30 cellular contexts compared by ENCODE assay signal in genomic region chr1:113605099-113605498, GRCh38.
"Had no signal": no experiment of that assay in that cellular context is flagged by ENCODE, and none has a peak within 500 bp of the region (broad histone marks: within the 10 kb centered on the region; RNA-seq: fewer than 3 reads in every experiment).

No MANE protein-coding gene starts in this region.

- ATAC-seq: activated CD4-positive, CD25-positive, alpha-beta regulatory T cell treated with anti-CD3 and anti-CD28 coated beads, Interleukin-2, amount 50 U/mL, for 24 hours; body of pancreas; heart left ventricle; naive thymus-derived CD4-positive, alpha-beta T cell; sciatic nerve; stimulated activated naive CD8-positive, alpha-beta T cell treated with anti-CD3 and anti-CD28 coated beads, Interleukin-15, Interleukin-2, amounts not matched to agents 100 U/mL and 50 U/mL, for 24 hours had no signal

- DNase-seq: activated CD4-positive, alpha-beta memory T cell treated with anti-CD3 and anti-CD28 coated beads for 36 hours; activated CD4-positive, alpha-beta T cell treated with anti-CD3 and anti-CD28 coated beads, Interleukin-2, amount 10 ng/mL, durations not matched to agents 24 days and 14 days; activated CD8-positive, alpha-beta memory T cell treated with anti-CD3 and anti-CD28 coated beads, Interleukin-2, amount 50 U/mL, for 4 hours; activated effector memory CD4-positive, alpha-beta T cell treated with anti-CD3 and anti-CD28 coated beads, Interleukin-2, amount 50 U/mL, for 16 hours; activated naive CD4-positive, alpha-beta T cell treated with anti-CD3 and anti-CD28 coated beads for 36 hours; activated naive CD8-positive, alpha-beta T cell treated with anti-CD3 and anti-CD28 coated beads for 36 hours; activated T-cell treated with anti-CD3 and anti-CD28 coated beads, Interleukin-2, amount 50 U/mL, for 1 hour; adrenal gland; aorta; body of pancreas; cerebellar nuclear complex; colonic mucosa; effector CD8-positive, alpha-beta T cell; esophagus squamous epithelium; foreskin fibroblast; heart left ventricle; hypothalamus; immature natural killer cell; midbrain; naive thymus-derived CD4-positive, alpha-beta T cell; ovary; stimulated activated CD4-positive, alpha-beta T cell treated with anti-CD3 and anti-CD28 coated beads, Interleukin-12 subunit alpha, Interleukin-12 subunit beta, amount 100 ng/mL, for 4 hours; stimulated activated CD4-positive, alpha-beta T cell treated with anti-CD3 and anti-CD28 coated beads, Interleukin-4, amount 100 ng/mL, for 1 hour; stimulated activated naive CD8-positive, alpha-beta T cell treated with anti-CD3 and anti-CD28 coated beads, Interleukin-15, Interleukin-2, amounts not matched to agents 100 U/mL and 50 U/mL, for 24 hours; T1000; testis; trophoblast cell; WERI-Rb-1 had no signal
